In the genomic region with DNA sequence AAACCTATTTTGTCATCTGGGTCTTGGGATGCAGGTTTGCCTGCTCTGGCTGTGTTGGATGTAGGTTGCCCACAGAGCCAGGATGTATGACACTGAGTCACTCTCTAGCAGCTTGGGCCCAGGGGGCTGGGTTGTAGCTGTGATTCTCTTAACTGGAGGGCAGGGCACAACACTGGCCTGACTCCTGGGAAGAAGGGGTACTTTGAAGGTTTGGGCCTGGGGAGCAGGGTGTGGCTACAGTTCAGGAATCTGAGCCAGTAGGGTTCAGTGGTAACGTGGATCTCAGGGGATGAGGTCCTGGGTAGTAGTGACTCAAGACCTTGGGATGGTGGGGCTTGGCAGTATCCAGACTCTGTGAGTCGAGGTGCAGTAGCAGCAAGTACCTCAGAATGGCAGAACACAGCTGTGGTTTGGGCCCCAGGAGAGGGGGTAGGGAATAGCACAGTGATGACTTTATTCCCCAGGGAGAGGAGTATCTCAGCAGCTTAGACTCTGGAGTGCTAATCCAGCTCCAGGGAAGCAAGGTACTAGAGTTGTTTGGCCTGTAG, we compare ENCODE assay signal across 12 cellular contexts. TPM values are rescaled to one million over a fixed set of nuclear protein-coding genes. Genes with fewer than 3 reads are reported as not detected.
A peak's percentile ranks its signal among the peaks of the same experiment; 100 is the strongest.
DNase-seq lines count a peak whose midpoint lies in the region; ATAC-seq and TF ChIP-seq lines count a peak whose summit lies in the region.
"Had no signal": no experiment of that assay in that cellular context is flagged by ENCODE, and none has a peak within 500 bp of the region (broad histone marks: within the 10 kb centered on the region; RNA-seq: fewer than 3 reads in every experiment).

No MANE protein-coding gene starts in this region.

- TF ChIP-seq EP300 in upper lobe of left lung (IDR thresholded peaks at IDR 0.05): no peak

- TF ChIP-seq POLR2A in heart left ventricle (IDR thresholded peaks at IDR 0.05) (no peak), upper lobe of left lung (IDR thresholded peaks at IDR 0.05) (no peak)

- no peak for TF ChIP-seq CTCF in heart left ventricle (IDR thresholded peaks at IDR 0.05)
- TF ChIP-seq CTCF in foreskin fibroblast (IDR thresholded peaks at IDR 0.05; ENCODE audit: low read depth, low read length): no peak
- no peak for TF ChIP-seq CTCF in upper lobe of left lung (IDR thresholded peaks at IDR 0.05)
- no peak for TF ChIP-seq CTCF in WERI-Rb-1 (IDR thresholded peaks at IDR 0.05; ENCODE audit: low read depth, low read length)

- intact Hi-C loops in heart left ventricle (cut with DNase I) (no loop called here), cardiac septum (cut with DNase I) (no loop called here)

- DNase-seq in heart left ventricle (no peak), cardiac septum (ENCODE audit: low spot score) (no peak), T1000 (lab: John Stamatoyannopoulos, UW) (peak; percentile 88), foreskin fibroblast (peak; percentile 93 to 95), upper lobe of left lung (no peak), WERI-Rb-1 (no peak), NCI-H1105 (lab: John Stamatoyannopoulos, UW) (no peak)
- DNase-seq: activated CD4-positive, alpha-beta T cell treated with anti-CD3 and anti-CD28 coated beads, Interleukin-2, amount 10 ng/mL, durations not matched to agents 7 days and 5 days; DMS79; NCI-H526 had no signal

- WGBS in heart left ventricle, 4 donors: 69 to 100% (median 81%) methylated on average over 2 of the region's 2 CpGs
- whole genome bisulfite sequencing in upper lobe of left lung, 2 donors: 91% methylated on average over 2 of the region's 2 CpGs; no CpG with 5 or more reads in 1 of the 2 donors

- H3K27ac ChIP-seq in heart left ventricle (no peak overlapping the region), upper lobe of left lung (no peak overlapping the region), WERI-Rb-1 (no peak overlapping the region)
- H3K27ac ChIP-seq: HL-60 had no signal

- H3K9me3 ChIP-seq in heart left ventricle (peaks cover 0 to 41% (median 20%) of the 10 kb centered on the region in 12 donors), upper lobe of left lung (peaks cover 15 to 21% (median 19%) of the 10 kb centered on the region in 4 donors), WERI-Rb-1 (ENCODE audit: severe bottlenecking) (peaks cover 12% of the 10 kb centered on the region)

- H3K36me3 ChIP-seq in heart left ventricle (peaks cover 0 to 12% (median 0%) of the 10 kb centered on the region in 9 donors), upper lobe of left lung (peaks cover 0 to 7% (median 0%) of the 10 kb centered on the region in 4 donors), WERI-Rb-1 (peaks cover 10% of the 10 kb centered on the region)

- H3K27me3 ChIP-seq in heart left ventricle (no peaks in the 10 kb centered on the region), upper lobe of left lung (no peaks in the 10 kb centered on the region), WERI-Rb-1 (ENCODE audit: insufficient read depth, low read depth, severe bottlenecking) (no peaks in the 10 kb centered on the region)

- H3K4me3 ChIP-seq in heart left ventricle: no peak overlapping the region
- no peak overlapping the region for H3K4me3 ChIP-seq in foreskin fibroblast (ENCODE audit: low read depth in 1 of 2, low read length in 2 of 2)
- H3K4me3 ChIP-seq in upper lobe of left lung: no peak overlapping the region
- H3K4me3 ChIP-seq in WERI-Rb-1 (ENCODE audit: low read depth, low read length): no peak overlapping the region

- ATAC-seq in heart left ventricle: peak in 3 of 4 donors; percentile 37 to 59 (median 48)
- ATAC-seq in upper lobe of left lung (ENCODE audit: low FRiP score in 2 of 2): peak; percentile 15 to 17
- no peak for ATAC-seq in HG02588 (IDR thresholded peaks at IDR 0.05; ENCODE audit: unreplicated experiment)

- H3K4me1 ChIP-seq in heart left ventricle: peaks cover 0 to 52% (median 25%) of the 10 kb centered on the region in 12 donors
- H3K4me1 ChIP-seq in upper lobe of left lung: peaks cover 0 to 36% (median 13%) of the 10 kb centered on the region in 4 donors

RNA-seq across cellular contexts. Expression of gene TBC1D15, which starts 25.7 kb away (rescaled TPM):
- total RNA-seq in heart left ventricle: 10 to 100 TPM; 10.5 to 36.2 (median 24.9) TPM
- 10 to 100 TPM; 12.1 to 15.0 TPM for polyA plus RNA-seq in heart left ventricle
- 23.1 TPM for total RNA-seq in cardiac septum
- 10 to 100 TPM; 25.1 to 71.6 (median 44.3) TPM for total RNA-seq in upper lobe of left lung

Comparison
In these comparisons a context has a peak if more than half of its experiments do, and no peak if none do; other contexts are left out.
1. DNase-seq: peak in T1000 (single experiment) and foreskin fibroblast (2 of 2); none in heart left ventricle (0 of 5), cardiac septum (single experiment), upper lobe of left lung (0 of 2), WERI-Rb-1 (single experiment) and NCI-H1105 (single experiment).